In genomic region chr2:39107156-39107555, GRCh38 we compare ENCODE assay signal across 10 cellular contexts. TPM values are rescaled to one million over a fixed set of nuclear protein-coding genes. Genes with fewer than 3 reads are reported as not detected.
DNase-seq lines count a peak whose midpoint lies in the region; FAIRE-seq and TF ChIP-seq lines count a peak whose summit lies in the region.
"Had no signal": no experiment of that assay in that cellular context is flagged by ENCODE, and none has a peak within 500 bp of the region (broad histone marks: within the 10 kb centered on the region; RNA-seq: fewer than 3 reads in every experiment).

No MANE protein-coding gene starts in this region.

- no peak for TF ChIP-seq CTCF in choroid plexus epithelial cell (conservative IDR thresholded peaks at IDR 0.05; ENCODE audit: low read depth, low read length)

- no peak overlapping the region for H3K27ac ChIP-seq in trophoblast cell (ENCODE audit: low read depth, low read length)

- no peak overlapping the region for H2AFZ ChIP-seq in trophoblast cell (ENCODE audit: insufficient read depth, low read length, poor library complexity)

- H2BK12ac ChIP-seq in trophoblast cell (ENCODE audit: low read length): no peak overlapping the region

- H3K36me3 ChIP-seq in trophoblast cell (ENCODE audit: control insufficient read depth in 1 of 2, insufficient read depth in 2 of 2, low read length in 2 of 2): peaks cover under 1% of the 10 kb centered on the region in 2 experiments

- peak overlapping the region; percentile 12 for H3K4ac ChIP-seq in trophoblast cell (ENCODE audit: low read depth, low read length)

- H2BK5ac ChIP-seq in trophoblast cell (ENCODE audit: low read depth, low read length, poor library complexity): no peak overlapping the region

- no peak overlapping the region for H3K18ac ChIP-seq in trophoblast cell (ENCODE audit: low read length)

- FAIRE-seq in RCC 7860 (lab: Jason Lieb, UNC): no peak

- H2BK120ac ChIP-seq in trophoblast cell (ENCODE audit: insufficient read depth, low read length, poor library complexity): no peak overlapping the region

- H3K14ac ChIP-seq in trophoblast cell (ENCODE audit: low read length): no peak overlapping the region

- no peaks in the 10 kb centered on the region for H3K79me1 ChIP-seq in trophoblast cell (ENCODE audit: low read length)

- no peaks in the 10 kb centered on the region for H3K4me1 ChIP-seq in trophoblast cell (ENCODE audit: control insufficient read depth in 1 of 2, insufficient read depth in 2 of 2, low read length in 2 of 2)

- no peaks in the 10 kb centered on the region for H3K9me3 Mint-ChIP-seq in T-helper 2 cell treated with Interferon-gamma antibody and Interleukin-4, amounts not matched to agents 5 μg/mL and 100 μg/mL, for 36 hours
- H3K9me3 Mint-ChIP-seq: stimulated activated naive B cell treated with anti-CD40 and anti-IgM and Interleukin-4, amounts not matched to agents 10 μg/mL and 1 μg/mL and 100 μg/mL, for 72 hours had no signal

- no peaks in the 10 kb centered on the region for H3K9me3 ChIP-seq in trophoblast cell (ENCODE audit: insufficient read depth, low read depth, low read length)

- no peaks in the 10 kb centered on the region for H3K27me3 Mint-ChIP-seq in T-helper 2 cell treated with Interferon-gamma antibody and Interleukin-4, amounts not matched to agents 5 μg/mL and 100 μg/mL, for 36 hours (ENCODE audit: low read depth)
- H3K27me3 Mint-ChIP-seq: activated CD4-positive, alpha-beta T cell treated with anti-CD3 and anti-CD28 coated beads for 36 hours; stimulated activated naive B cell treated with anti-CD40 and anti-IgM and Interleukin-4, amounts not matched to agents 10 μg/mL and 1 μg/mL and 100 μg/mL, for 72 hours had no signal

- H4K91ac ChIP-seq in trophoblast cell (ENCODE audit: low read depth, low read length): no peak overlapping the region

- H4K12ac ChIP-seq in trophoblast cell (ENCODE audit: low read depth, low read length): no peak overlapping the region

- H3K23ac ChIP-seq in trophoblast cell (ENCODE audit: low read length): no peak overlapping the region

- peaks cover 51% of the 10 kb centered on the region for H3K4me1 Mint-ChIP-seq in T-helper 2 cell treated with Interferon-gamma antibody and Interleukin-4, amounts not matched to agents 5 μg/mL and 100 μg/mL, for 36 hours (ENCODE audit: low read depth)

- H3K4me2 ChIP-seq in trophoblast cell (ENCODE audit: low read length): no peak overlapping the region

- H2AK5ac ChIP-seq in trophoblast cell (ENCODE audit: low read length): no peak overlapping the region

- peak overlapping the region; percentile 14 for H3K4me3 Mint-ChIP-seq in T-helper 2 cell treated with Interferon-gamma antibody and Interleukin-4, amounts not matched to agents 5 μg/mL and 100 μg/mL, for 36 hours
- H3K4me3 Mint-ChIP-seq: activated CD4-positive, alpha-beta T cell treated with anti-CD3 and anti-CD28 coated beads for 36 hours; stimulated activated naive B cell treated with anti-CD40 and anti-IgM and Interleukin-4, amounts not matched to agents 10 μg/mL and 1 μg/mL and 100 μg/mL, for 72 hours had no signal

- no peak overlapping the region for H3K4me3 ChIP-seq in choroid plexus epithelial cell (ENCODE audit: low read depth, low read length)
- no peak overlapping the region for H3K4me3 ChIP-seq in trophoblast cell (ENCODE audit: low read depth, low read length)

- no peak overlapping the region for H4K8ac ChIP-seq in trophoblast cell (ENCODE audit: low read depth, low read length)

- no peak for DNase-seq in T-helper 2 cell treated with Interferon-gamma antibody and Interleukin-4, amounts not matched to agents 5 μg/mL and 100 μg/mL, for 36 hours (ENCODE audit: low spot score)
- no peak for DNase-seq in T-helper 2 cell
- peak; percentile 56 for DNase-seq in NCI-H2227 (lab: John Stamatoyannopoulos, UW; ENCODE audit: unreplicated experiment)
- peak; percentile 40 for DNase-seq in choroid plexus epithelial cell (ENCODE audit: low read depth)
- no peak for DNase-seq in trophoblast cell
- no peak for DNase-seq in stimulated activated CD4-positive, alpha-beta T cell treated with anti-CD3 and anti-CD28 coated beads, Interleukin-2, amount 100 ng/mL, for 48 hours
- DNase-seq in central memory CD4-positive, alpha-beta T cell: no peak
- no peak for DNase-seq in RCC 7860 (ENCODE audit: low spot score)
- DNase-seq: activated CD4-positive, alpha-beta T cell treated with anti-CD3 and anti-CD28 coated beads for 36 hours; stimulated activated naive B cell treated with anti-CD40 and anti-IgM and Interleukin-4, amounts not matched to agents 10 μg/mL and 1 μg/mL and 100 μg/mL, for 72 hours had no signal

- H3K79me2 ChIP-seq in trophoblast cell (ENCODE audit: control insufficient read depth, insufficient read depth, low read length, poor library complexity): peaks cover 9% of the 10 kb centered on the region

- no CpG with 5 or more reads among the region's 4 CpGs for WGBS in trophoblast cell (ENCODE audit: extremely low coverage, insufficient coverage, insufficient read length)

- H3K9ac ChIP-seq in trophoblast cell (ENCODE audit: low read length): no peak overlapping the region

- no peaks in the 10 kb centered on the region for H3K27me3 ChIP-seq in trophoblast cell (ENCODE audit: insufficient read depth, low read length)

- H3K27ac Mint-ChIP-seq in T-helper 2 cell treated with Interferon-gamma antibody and Interleukin-4, amounts not matched to agents 5 μg/mL and 100 μg/mL, for 36 hours: peak overlapping the region; percentile 61
- H3K27ac Mint-ChIP-seq: stimulated activated naive B cell treated with anti-CD40 and anti-IgM and Interleukin-4, amounts not matched to agents 10 μg/mL and 1 μg/mL and 100 μg/mL, for 72 hours had no signal

- H3K36me3 Mint-ChIP-seq in T-helper 2 cell treated with Interferon-gamma antibody and Interleukin-4, amounts not matched to agents 5 μg/mL and 100 μg/mL, for 36 hours (ENCODE audit: low read depth): peaks cover 58% of the 10 kb centered on the region

RNA-seq across cellular contexts. Expression of gene SOS1, which starts 13.7 kb away (rescaled TPM):
- 31.6 and 32.3 TPM in 2 replicates for polyA plus RNA-seq in trophoblast cell (2013)

Comparison
In these comparisons a context has a peak if more than half of its experiments do, and no peak if none do; other contexts are left out.
1. DNase-seq: peak in NCI-H2227 (single experiment) and choroid plexus epithelial cell (single experiment); none in T-helper 2 cell treated with Interferon-gamma antibody and Interleukin-4, amounts not matched to agents 5 μg/mL and 100 μg/mL, for 36 hours (single experiment), T-helper 2 cell (0 of 5), trophoblast cell (0 of 2), stimulated activated CD4-positive, alpha-beta T cell treated with anti-CD3 and anti-CD28 coated beads, Interleukin-2, amount 100 ng/mL, for 48 hours (0 of 2), central memory CD4-positive, alpha-beta T cell (single experiment) and RCC 7860 (single experiment).